Comparison of ENCODE assay signal across 18 cellular contexts in the genomic region with DNA sequence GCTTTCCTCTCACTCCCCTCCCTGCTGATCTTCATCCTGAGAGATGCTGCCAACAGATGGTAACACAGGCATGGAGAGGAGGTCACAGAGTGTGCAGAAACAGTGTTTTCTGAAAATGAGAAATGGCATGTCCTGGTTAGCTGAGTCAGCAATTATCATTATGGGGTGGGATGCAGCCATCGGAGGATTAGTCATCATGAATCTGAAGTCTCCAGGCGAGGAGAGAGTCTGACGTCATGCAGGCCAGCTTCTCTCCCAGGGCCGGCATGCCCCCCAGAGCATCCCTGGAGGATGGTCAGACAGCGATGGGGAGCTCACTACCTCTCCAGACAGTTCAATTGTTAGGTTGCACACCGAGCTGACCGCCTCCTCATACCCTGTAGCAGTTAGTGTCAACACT. TPM values are rescaled to one million over a fixed set of nuclear protein-coding genes. Genes with fewer than 3 reads are reported as not detected.
DNase-seq lines count a peak whose midpoint lies in the region; TF ChIP-seq lines count a peak whose summit lies in the region.
"Had no signal": no experiment of that assay in that cellular context is flagged by ENCODE, and none has a peak within 500 bp of the region (broad histone marks: within the 10 kb centered on the region; RNA-seq: fewer than 3 reads in every experiment).

No MANE protein-coding gene starts in this region.

- TF ChIP-seq POLR2A in esophagus muscularis mucosa (IDR thresholded peaks at IDR 0.05; ENCODE audit: low read depth) = no peak

- no peaks in the 10 kb centered on the region for H3K36me3 ChIP-seq in esophagus muscularis mucosa
- H3K36me3 ChIP-seq: pancreas, spleen had no signal

- 57% methylated on average over 4 of the region's 7 CpGs for WGBS in esophagus muscularis mucosa

- TF ChIP-seq EP300 in esophagus muscularis mucosa (IDR thresholded peaks at IDR 0.05) = no peak

- intact Hi-C loops in posterior cingulate gyrus (cut with DNase I) = no loop called here
- intact Hi-C loops in esophagus muscularis mucosa (cut with DNase I) = no loop called here

- H3K4me1 ChIP-seq in esophagus muscularis mucosa = no peaks in the 10 kb centered on the region
- H3K4me1 ChIP-seq: pancreas had no signal

- no peak overlapping the region for H3K27ac ChIP-seq in esophagus muscularis mucosa (replicated peaks in 1 of 4)
- H3K27ac ChIP-seq: 22Rv1, pancreas, spleen had no signal

- H3K27me3 ChIP-seq in esophagus muscularis mucosa = peaks cover 0 to 12% (median 0%) of the 10 kb centered on the region in 4 donors
- H3K27me3 ChIP-seq: pancreas, spleen had no signal

- H3K9me3 ChIP-seq in esophagus muscularis mucosa = no peaks in the 10 kb centered on the region
- H3K9me3 ChIP-seq: pancreas, spleen had no signal

- H3K4me3 ChIP-seq in choroid plexus epithelial cell (ENCODE audit: low read depth, low read length) = no peak overlapping the region
- H3K4me3 ChIP-seq in esophagus muscularis mucosa = no peak overlapping the region
- H3K4me3 ChIP-seq: pancreas, spleen had no signal

- DNase-seq in DMS79 treated with DMSO at 0.1 percent for 48 hours (lab: John Stamatoyannopoulos, UW) (peak; percentile 11), DMS79 (lab: John Stamatoyannopoulos, UW) (no peak), RKO (ENCODE audit: low spot score) (peak; percentile 48), choroid plexus epithelial cell (ENCODE audit: low read depth) (peak; percentile 71), stromal cell of bone marrow (ENCODE audit: low read depth) (peak; percentile 23), posterior cingulate gyrus (no peak), SW480 (ENCODE audit: low spot score) (no peak), esophagus muscularis mucosa (ENCODE audit: extremely low spot score) (no peak)
- DNase-seq: activated CD4-positive, alpha-beta memory T cell treated with anti-CD3 and anti-CD28 coated beads for 36 hours; amygdala; hypothalamus; left cardiac atrium; NCI-H187; NCI-H82; pancreas; SHP77; spleen had no signal

- no peak for TF ChIP-seq CTCF in choroid plexus epithelial cell (conservative IDR thresholded peaks at IDR 0.05; ENCODE audit: low read depth, low read length)
- no peak for TF ChIP-seq CTCF in esophagus muscularis mucosa (IDR thresholded peaks at IDR 0.05)

RNA-seq across cellular contexts. Expression of gene GTSF1L, which starts 4.7 kb away (rescaled TPM):
- total RNA-seq in esophagus muscularis mucosa = not detected
- total RNA-seq: activated CD4-positive, alpha-beta memory T cell treated with anti-CD3 and anti-CD28 coated beads for 36 hours; left cardiac atrium; pancreas had no signal

Comparison
In these comparisons a context has a peak if more than half of its experiments do, and no peak if none do; other contexts are left out.
1. DNase-seq: peak in DMS79 treated with DMSO at 0.1 percent for 48 hours (single experiment), RKO (single experiment), choroid plexus epithelial cell (single experiment) and stromal cell of bone marrow (single experiment); none in DMS79 (single experiment), posterior cingulate gyrus (0 of 10), SW480 (single experiment) and esophagus muscularis mucosa (single experiment).